In genomic region chr10:130301026-130301892, GRCh38 we compare ENCODE assay signal across 8 cellular contexts.
DNase-seq lines count a peak whose midpoint lies in the region; ATAC-seq lines count a peak whose summit lies in the region.

No MANE protein-coding gene starts in this region.

- no peaks in the 10 kb centered on the region for H3K36me3 Mint-ChIP-seq in activated naive CD8-positive, alpha-beta T cell treated with anti-CD3 and anti-CD28 coated beads, Interleukin-2, amount 10 ng/mL, durations not matched to agents 7 days and 5 days

- no peaks in the 10 kb centered on the region for H3K4me1 ChIP-seq in muscle layer of duodenum (ENCODE audit: control insufficient read depth in 1 of 2, insufficient read depth in 2 of 2, low read length in 2 of 2)

- no peak overlapping the region for H3K27ac ChIP-seq in muscle layer of duodenum (ENCODE audit: low read length)

- H3K4me3 ChIP-seq in muscle layer of duodenum (ENCODE audit: low read depth in 1 of 2, low read length in 2 of 2): peak overlapping the region; percentile 42 to 60

- DNase-seq in SHP77 (lab: John Stamatoyannopoulos, UW) (peak; percentile 15 to 72), GM19240 (ENCODE audit: insufficient read length, low spot score) (no peak), NCI-H1417 (lab: John Stamatoyannopoulos, UW) (no peak)
- peak; percentile 57 for DNase-seq in activated naive CD8-positive, alpha-beta T cell treated with anti-CD3 and anti-CD28 coated beads, Interleukin-2, amount 10 ng/mL, durations not matched to agents 7 days and 5 days
- peak; percentile 61 to 79 for DNase-seq in stimulated activated naive CD8-positive, alpha-beta T cell treated with anti-CD3 and anti-CD28 coated beads, Interleukin-15, amount 100 ng/mL, for 72 hours

- no peaks in the 10 kb centered on the region for H3K36me3 ChIP-seq in muscle layer of duodenum (ENCODE audit: control insufficient read depth in 1 of 2, insufficient read depth in 2 of 2, low read length in 2 of 2)

- H3K27ac Mint-ChIP-seq in activated naive CD8-positive, alpha-beta T cell treated with anti-CD3 and anti-CD28 coated beads, Interleukin-2, amount 10 ng/mL, durations not matched to agents 7 days and 5 days: peak overlapping the region; percentile 59
- peak overlapping the region; percentile 6 to 46 for H3K27ac Mint-ChIP-seq in stimulated activated naive CD8-positive, alpha-beta T cell treated with anti-CD3 and anti-CD28 coated beads, Interleukin-15, amount 100 ng/mL, for 72 hours

- peak overlapping the region; percentile 53 for H3K4me3 Mint-ChIP-seq in activated naive CD8-positive, alpha-beta T cell treated with anti-CD3 and anti-CD28 coated beads, Interleukin-2, amount 10 ng/mL, durations not matched to agents 7 days and 5 days
- peak overlapping the region; percentile 65 to 67 for H3K4me3 Mint-ChIP-seq in stimulated activated naive CD8-positive, alpha-beta T cell treated with anti-CD3 and anti-CD28 coated beads, Interleukin-15, amount 100 ng/mL, for 72 hours

- ATAC-seq in GM21515 (IDR thresholded peaks at IDR 0.05; ENCODE audit: unreplicated experiment) (peak; percentile 69), GM21526 (IDR thresholded peaks at IDR 0.05; ENCODE audit: low FRiP score, unreplicated experiment) (no peak)
- peak; percentile 66 for ATAC-seq in activated naive CD8-positive, alpha-beta T cell treated with anti-CD3 and anti-CD28 coated beads, Interleukin-2, amount 10 ng/mL, durations not matched to agents 7 days and 5 days (ENCODE audit: low read depth)
- ATAC-seq in stimulated activated naive CD8-positive, alpha-beta T cell treated with anti-CD3 and anti-CD28 coated beads, Interleukin-15, amount 100 ng/mL, for 72 hours: peak; percentile 80

- POLR2A ChIA-PET in activated naive CD8-positive, alpha-beta T cell treated with anti-CD3 and anti-CD28 coated beads, Interleukin-2, amount 10 ng/mL, durations not matched to agents 7 days and 5 days (lab: Charles Lee): interaction anchor here (1.0 kb wide), 1 partner anchor 165 kb away, joined by 3 read pairs; the partner anchor contains the start of gene GLRX3

- H3K9me3 Mint-ChIP-seq in activated naive CD8-positive, alpha-beta T cell treated with anti-CD3 and anti-CD28 coated beads, Interleukin-2, amount 10 ng/mL, durations not matched to agents 7 days and 5 days: peaks cover 35% of the 10 kb centered on the region
- H3K9me3 Mint-ChIP-seq in stimulated activated naive CD8-positive, alpha-beta T cell treated with anti-CD3 and anti-CD28 coated beads, Interleukin-15, amount 100 ng/mL, for 72 hours: peaks cover 10 to 63% of the 10 kb centered on the region in 2 donors

- no peaks in the 10 kb centered on the region for H3K27me3 Mint-ChIP-seq in activated naive CD8-positive, alpha-beta T cell treated with anti-CD3 and anti-CD28 coated beads, Interleukin-2, amount 10 ng/mL, durations not matched to agents 7 days and 5 days
- no peaks in the 10 kb centered on the region for H3K27me3 Mint-ChIP-seq in stimulated activated naive CD8-positive, alpha-beta T cell treated with anti-CD3 and anti-CD28 coated beads, Interleukin-15, amount 100 ng/mL, for 72 hours

- peaks cover 16 to 47% of the 10 kb centered on the region in 2 donors for H3K9me3 ChIP-seq in muscle layer of duodenum (ENCODE audit: control insufficient read depth in 1 of 2, low read length in 2 of 2)

- no peaks in the 10 kb centered on the region for H3K27me3 ChIP-seq in muscle layer of duodenum (ENCODE audit: low read depth, low read length)

- no peaks in the 10 kb centered on the region for H3K4me1 Mint-ChIP-seq in activated naive CD8-positive, alpha-beta T cell treated with anti-CD3 and anti-CD28 coated beads, Interleukin-2, amount 10 ng/mL, durations not matched to agents 7 days and 5 days
- no peaks in the 10 kb centered on the region for H3K4me1 Mint-ChIP-seq in stimulated activated naive CD8-positive, alpha-beta T cell treated with anti-CD3 and anti-CD28 coated beads, Interleukin-15, amount 100 ng/mL, for 72 hours

Comparison
In these comparisons a context has a peak if more than half of its experiments do, and no peak if none do; other contexts are left out.
1. DNase-seq: peak in SHP77 (2 of 2), activated naive CD8-positive, alpha-beta T cell treated with anti-CD3 and anti-CD28 coated beads, Interleukin-2, amount 10 ng/mL, durations not matched to agents 7 days and 5 days (single experiment) and stimulated activated naive CD8-positive, alpha-beta T cell treated with anti-CD3 and anti-CD28 coated beads, Interleukin-15, amount 100 ng/mL, for 72 hours (2 of 2); none in GM19240 (single experiment) and NCI-H1417 (0 of 3).